In the genomic region with DNA sequence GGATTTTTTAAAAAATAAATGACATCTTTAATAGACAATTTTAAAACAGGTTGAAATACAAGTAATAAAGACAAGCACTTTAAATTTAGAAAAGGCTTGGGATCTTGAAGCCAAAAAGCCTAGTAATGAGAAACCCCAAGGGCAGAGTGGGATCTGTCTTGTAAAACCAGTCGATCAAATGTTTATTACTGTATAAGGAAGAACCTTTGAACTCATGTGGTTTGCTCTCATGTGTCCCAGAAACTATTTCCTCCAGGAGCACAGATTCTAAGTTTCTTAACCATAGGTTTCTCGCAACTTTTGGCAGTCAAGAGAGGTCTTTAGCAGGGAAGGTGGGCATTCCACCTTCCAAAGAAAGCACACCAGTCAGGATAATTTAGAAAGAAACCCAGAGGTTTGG, we compare ENCODE assay signal across 18 cellular contexts.
"Had no signal": no experiment of that assay in that cellular context is flagged by ENCODE, and none has a peak within 500 bp of the region (broad histone marks: within the 10 kb centered on the region; RNA-seq: fewer than 3 reads in every experiment).

No MANE protein-coding gene starts in this region.

- H3K27ac Mint-ChIP-seq: activated CD4-positive, alpha-beta T cell treated with anti-CD3 and anti-CD28 coated beads, Interleukin-2, amount 10 ng/mL, durations not matched to agents 7 days and 5 days; activated naive CD8-positive, alpha-beta T cell treated with anti-CD3 and anti-CD28 coated beads, Interleukin-2, amount 50 U/mL, for 24 hours; memory B cell; nephron progenitor cell; T-helper 1 cell treated with Interleukin-12 subunit alpha and Interleukin-12 subunit beta and Interleukin-4 antibody, amounts not matched to agents 30 μg/mL and 1 μg/mL, for 36 hours; WTC11 had no signal

- H3K4me1 ChIP-seq: psoas muscle, upper lobe of right lung had no signal

- H3K27me3 Mint-ChIP-seq: activated CD4-positive, alpha-beta T cell treated with anti-CD3 and anti-CD28 coated beads, Interleukin-2, amount 10 ng/mL, durations not matched to agents 7 days and 5 days; activated naive CD8-positive, alpha-beta T cell treated with anti-CD3 and anti-CD28 coated beads, Interleukin-2, amount 50 U/mL, for 24 hours; memory B cell had no signal

- H3K9me3 ChIP-seq: psoas muscle, upper lobe of right lung had no signal

- H3K4me3 Mint-ChIP-seq: activated CD4-positive, alpha-beta T cell treated with anti-CD3 and anti-CD28 coated beads, Interleukin-2, amount 10 ng/mL, durations not matched to agents 7 days and 5 days; activated naive CD8-positive, alpha-beta T cell treated with anti-CD3 and anti-CD28 coated beads, Interleukin-2, amount 50 U/mL, for 24 hours; memory B cell; nephron progenitor cell; T-helper 1 cell treated with Interleukin-12 subunit alpha and Interleukin-12 subunit beta and Interleukin-4 antibody, amounts not matched to agents 30 μg/mL and 1 μg/mL, for 36 hours; WTC11 had no signal

- H3K9me3 Mint-ChIP-seq: activated CD4-positive, alpha-beta T cell treated with anti-CD3 and anti-CD28 coated beads, Interleukin-2, amount 10 ng/mL, durations not matched to agents 7 days and 5 days had no signal

- ATAC-seq: activated naive CD8-positive, alpha-beta T cell treated with anti-CD3 and anti-CD28 coated beads, Interleukin-2, amount 50 U/mL, for 24 hours; left lobe of liver; psoas muscle; sciatic nerve; stimulated activated naive CD8-positive, alpha-beta T cell treated with anti-CD3 and anti-CD28 coated beads, Interleukin-15, Interleukin-2, amounts not matched to agents 100 U/mL and 50 U/mL, for 24 hours; upper lobe of right lung; WTC11 had no signal

- H3K27ac ChIP-seq: psoas muscle, upper lobe of right lung had no signal

- H3K36me3 ChIP-seq: upper lobe of right lung had no signal

- H3K4me3 ChIP-seq: psoas muscle, upper lobe of right lung had no signal

- DNase-seq: activated CD4-positive, alpha-beta T cell treated with anti-CD3 and anti-CD28 coated beads, Interleukin-2, amount 10 ng/mL, durations not matched to agents 7 days and 5 days; activated CD8-positive, alpha-beta memory T cell treated with anti-CD3 and anti-CD28 coated beads for 24 hours; activated naive CD4-positive, alpha-beta T cell treated with Interleukin-2 at 50 U/mL for 16 hours; activated naive CD8-positive, alpha-beta T cell treated with anti-CD3 and anti-CD28 coated beads, Interleukin-2, amount 50 U/mL, for 24 hours; central memory CD4-positive, alpha-beta T cell; effector memory CD4-positive, alpha-beta T cell; erythroblast; foreskin melanocyte; nephron progenitor cell; psoas muscle; stimulated activated CD4-positive, alpha-beta T cell treated with anti-CD3 and anti-CD28 coated beads, Interleukin-2, amount 100 ng/mL, for 48 hours; stimulated activated naive CD8-positive, alpha-beta T cell treated with anti-CD3 and anti-CD28 coated beads, Interleukin-15, Interleukin-2, amounts not matched to agents 100 U/mL and 50 U/mL, for 24 hours; upper lobe of right lung had no signal

- H3K27me3 ChIP-seq: upper lobe of right lung had no signal

- H3K4me1 Mint-ChIP-seq: activated CD4-positive, alpha-beta T cell treated with anti-CD3 and anti-CD28 coated beads, Interleukin-2, amount 10 ng/mL, durations not matched to agents 7 days and 5 days; activated naive CD8-positive, alpha-beta T cell treated with anti-CD3 and anti-CD28 coated beads, Interleukin-2, amount 50 U/mL, for 24 hours; memory B cell had no signal

- H3K36me3 Mint-ChIP-seq: memory B cell had no signal
